In genomic region chr15:59993950-59994401, GRCh38 we compare ENCODE assay signal across 16 cellular contexts. TPM values are rescaled to one million over a fixed set of nuclear protein-coding genes. Genes with fewer than 3 reads are reported as not detected.
DNase-seq lines count a peak whose midpoint lies in the region; ATAC-seq and TF ChIP-seq lines count a peak whose summit lies in the region.
"Had no signal": no experiment of that assay in that cellular context is flagged by ENCODE, and none has a peak within 500 bp of the region (broad histone marks: within the 10 kb centered on the region; RNA-seq: fewer than 3 reads in every experiment).

No MANE protein-coding gene starts in this region.

- CTCF ChIA-PET in activated naive CD4-positive, alpha-beta T cell treated with anti-CD3 and anti-CD28 coated beads, Interleukin-2, amount 10 ng/mL, durations not matched to agents 7 days and 5 days (lab: Charles Lee), result interaction anchor here (0.9 to 3.8 kb wide), 5 partner anchors 10 to 332 kb away, joined by 3 to 30 read pairs (median 5); partner anchors contain the start of gene FOXB1
- CTCF ChIA-PET in CD8-positive, alpha-beta T cell (lab: Charles Lee), result interaction anchor here (0.8 to 1.3 kb wide), 2 partner anchors 10 to 17 kb away, joined by 3 read pairs; partner anchors contain the start of gene FOXB1

- no peak overlapping the region for H3K4me3 ChIP-seq in aorta (ENCODE audit: low read length in 2 of 2)
- H3K4me3 ChIP-seq in CD8-positive, alpha-beta T cell (ENCODE audit: low read depth, low read length), result no peak overlapping the region
- H3K4me3 ChIP-seq: adrenal gland; BLaER1 treated with 17β-estradiol and CSF1 and Interleukin-3, amounts not matched to agents 10 nM and 100 nM; hepatocyte; spleen had no signal

- H3K27me3 ChIP-seq in aorta (ENCODE audit: control insufficient read depth in 1 of 2, insufficient read depth in 2 of 2, low read length in 1 of 2), result no peaks in the 10 kb centered on the region
- peaks cover 65% of the 10 kb centered on the region for H3K27me3 ChIP-seq in CD8-positive, alpha-beta T cell (ENCODE audit: insufficient read depth, low read length)

- no peaks in the 10 kb centered on the region for H3K9me3 Mint-ChIP-seq in activated naive CD4-positive, alpha-beta T cell treated with anti-CD3 and anti-CD28 coated beads, Interleukin-2, amount 10 ng/mL, durations not matched to agents 7 days and 5 days
- no peaks in the 10 kb centered on the region for H3K9me3 Mint-ChIP-seq in endothelial cell (ENCODE audit: unreplicated experiment)
- H3K9me3 Mint-ChIP-seq in CD8-positive, alpha-beta T cell, result no peaks in the 10 kb centered on the region

- H3K4me3 Mint-ChIP-seq in activated naive CD4-positive, alpha-beta T cell treated with anti-CD3 and anti-CD28 coated beads, Interleukin-2, amount 10 ng/mL, durations not matched to agents 7 days and 5 days, result no peak overlapping the region
- H3K4me3 Mint-ChIP-seq in endothelial cell (ENCODE audit: unreplicated experiment), result peak overlapping the region; percentile 85
- no peak overlapping the region for H3K4me3 Mint-ChIP-seq in CD8-positive, alpha-beta T cell

- no peak overlapping the region for H3K27ac ChIP-seq in aorta (ENCODE audit: low read depth in 1 of 2, low read length in 2 of 2)
- no peak overlapping the region for H3K27ac ChIP-seq in CD8-positive, alpha-beta T cell (ENCODE audit: low read depth, low read length)
- H3K27ac ChIP-seq: adrenal gland; BLaER1 treated with 17β-estradiol and CSF1 and Interleukin-3, amounts not matched to agents 10 nM and 100 nM; hepatocyte; spleen had no signal

- POLR2A ChIA-PET in CD8-positive, alpha-beta T cell (lab: Charles Lee), result interaction anchor here (0.9 to 2.0 kb wide), 3 partner anchors 10 to 15 kb away, joined by 3 to 6 read pairs (median 4); partner anchors contain the start of gene FOXB1

- peaks cover 91% of the 10 kb centered on the region for H3K27me3 Mint-ChIP-seq in activated naive CD4-positive, alpha-beta T cell treated with anti-CD3 and anti-CD28 coated beads, Interleukin-2, amount 10 ng/mL, durations not matched to agents 7 days and 5 days
- H3K27me3 Mint-ChIP-seq in endothelial cell (ENCODE audit: unreplicated experiment), result peaks cover 5% of the 10 kb centered on the region
- H3K27me3 Mint-ChIP-seq in CD8-positive, alpha-beta T cell (ENCODE audit: low read depth), result peaks cover 68% of the 10 kb centered on the region

- peak overlapping the region; percentile 71 for H3K27ac Mint-ChIP-seq in activated naive CD4-positive, alpha-beta T cell treated with anti-CD3 and anti-CD28 coated beads, Interleukin-2, amount 10 ng/mL, durations not matched to agents 7 days and 5 days
- H3K27ac Mint-ChIP-seq in endothelial cell (ENCODE audit: unreplicated experiment), result no peak overlapping the region
- no peak overlapping the region for H3K27ac Mint-ChIP-seq in CD8-positive, alpha-beta T cell

- peaks cover 48% of the 10 kb centered on the region for H3K4me1 Mint-ChIP-seq in activated naive CD4-positive, alpha-beta T cell treated with anti-CD3 and anti-CD28 coated beads, Interleukin-2, amount 10 ng/mL, durations not matched to agents 7 days and 5 days
- H3K4me1 Mint-ChIP-seq in endothelial cell (ENCODE audit: unreplicated experiment), result peaks cover 60% of the 10 kb centered on the region
- peaks cover 18% of the 10 kb centered on the region for H3K4me1 Mint-ChIP-seq in CD8-positive, alpha-beta T cell (ENCODE audit: low read depth)

- ATAC-seq in aorta (ENCODE audit: low FRiP score), result peak; percentile 36
- no peak for ATAC-seq in CD8-positive, alpha-beta T cell

- intact Hi-C loops in aorta (cut with DNase I), result no loop called here
- intact Hi-C loops in CD8-positive, alpha-beta T cell (cut with DNase I, micrococcal nuclease), result loop anchor here in 1 of 2 experiments (2.0 kb wide), 1 partner anchor 15 kb away; no protein-coding TSS in a partner anchor

- H3K36me3 Mint-ChIP-seq in activated naive CD4-positive, alpha-beta T cell treated with anti-CD3 and anti-CD28 coated beads, Interleukin-2, amount 10 ng/mL, durations not matched to agents 7 days and 5 days, result peaks cover 5% of the 10 kb centered on the region
- H3K36me3 Mint-ChIP-seq in endothelial cell (ENCODE audit: low read depth, unreplicated experiment), result no peaks in the 10 kb centered on the region
- H3K36me3 Mint-ChIP-seq in CD8-positive, alpha-beta T cell, result no peaks in the 10 kb centered on the region
- H3K36me3 Mint-ChIP-seq: naive B cell had no signal

- H3K9me3 ChIP-seq in aorta (ENCODE audit: control insufficient read depth, low read length), result peaks cover 1% of the 10 kb centered on the region
- no peaks in the 10 kb centered on the region for H3K9me3 ChIP-seq in CD8-positive, alpha-beta T cell (ENCODE audit: low read length)
- H3K9me3 ChIP-seq: adrenal gland, spleen had no signal

- H3K4me1 ChIP-seq in aorta (ENCODE audit: control insufficient read depth in 1 of 2, insufficient read depth in 2 of 2, low read length in 2 of 2), result no peaks in the 10 kb centered on the region
- peaks cover 27% of the 10 kb centered on the region for H3K4me1 ChIP-seq in CD8-positive, alpha-beta T cell (ENCODE audit: insufficient read depth, low read length)

- no peak for DNase-seq in activated naive CD4-positive, alpha-beta T cell treated with anti-CD3 and anti-CD28 coated beads, Interleukin-2, amount 10 ng/mL, durations not matched to agents 7 days and 5 days
- DNase-seq in activated naive CD4-positive, alpha-beta T cell treated with anti-CD3 and anti-CD28 coated beads, Interleukin-2, amount 50 U/mL, for 16 hours, result no peak
- DNase-seq in NCI-H69 (lab: John Stamatoyannopoulos, UW), result peak; percentile 13
- peak; percentile 67 for DNase-seq in endothelial cell (ENCODE audit: low spot score)
- DNase-seq in aorta, result peak in 1 of 2 donors; percentile 50
- no peak for DNase-seq in anterior cingulate cortex (lab: John Stamatoyannopoulos, UW)
- no peak for DNase-seq in CD8-positive, alpha-beta T cell
- no peak for DNase-seq in activated naive CD4-positive, alpha-beta T cell treated with Interleukin-2 at 50 U/mL for 16 hours
- DNase-seq: adrenal gland; naive B cell; NCI-H2029 treated with DMSO at 0.1 percent for 48 hours; SHP77; spleen; stimulated activated CD8-positive, alpha-beta memory T cell treated with anti-CD3 and anti-CD28 coated beads, Interleukin-4, amount 100 ng/mL, for 48 hours had no signal

- H3K36me3 ChIP-seq in aorta (ENCODE audit: control insufficient read depth in 1 of 2, insufficient read depth in 2 of 2, low read length in 1 of 2), result no peaks in the 10 kb centered on the region
- no peaks in the 10 kb centered on the region for H3K36me3 ChIP-seq in CD8-positive, alpha-beta T cell (ENCODE audit: insufficient read depth, low read length)
- H3K36me3 ChIP-seq: adrenal gland; BLaER1 treated with 17β-estradiol and CSF1 and Interleukin-3, amounts not matched to agents 10 nM and 100 nM; spleen had no signal

- WGBS in aorta, 2 donors, result 5% methylated on average over 20 of the region's 20 CpGs

- peak; percentile 61 for TF ChIP-seq CTCF in endothelial cell (IDR thresholded peaks at IDR 0.05; ENCODE audit: unreplicated experiment)
- TF ChIP-seq CTCF in CD8-positive, alpha-beta T cell (IDR thresholded peaks at IDR 0.05), result no peak

RNA-seq across cellular contexts. Expression of gene FOXB1, which starts 10.1 kb away (rescaled TPM):
- 6.7 TPM for total RNA-seq in endothelial cell (ENCODE audit: unreplicated experiment)
- not detected for total RNA-seq in aorta
- not detected for polyA plus RNA-seq in aorta
- total RNA-seq in CD8-positive, alpha-beta T cell, result not detected
- total RNA-seq: adrenal gland, hepatocyte had no signal
- polyA plus RNA-seq: adrenal gland, hepatocyte had no signal

Comparison
In these comparisons a context has a peak if more than half of its experiments do, and no peak if none do; other contexts are left out.
1. DNase-seq: peak in NCI-H69 (single experiment) and endothelial cell (single experiment); none in activated naive CD4-positive, alpha-beta T cell treated with anti-CD3 and anti-CD28 coated beads, Interleukin-2, amount 10 ng/mL, durations not matched to agents 7 days and 5 days (single experiment), activated naive CD4-positive, alpha-beta T cell treated with anti-CD3 and anti-CD28 coated beads, Interleukin-2, amount 50 U/mL, for 16 hours (single experiment), anterior cingulate cortex (0 of 58), CD8-positive, alpha-beta T cell (0 of 7) and activated naive CD4-positive, alpha-beta T cell treated with Interleukin-2 at 50 U/mL for 16 hours (single experiment).